In genomic region chr3:60017631-60018030, GRCh38 we compare ENCODE assay signal across 10 cellular contexts.
A peak's percentile ranks its signal among the peaks of the same experiment; 100 is the strongest.
DNase-seq lines count a peak whose midpoint lies in the region; ATAC-seq and TF ChIP-seq lines count a peak whose summit lies in the region.
"Had no signal": no experiment of that assay in that cellular context is flagged by ENCODE, and none has a peak within 500 bp of the region (broad histone marks: within the 10 kb centered on the region; RNA-seq: fewer than 3 reads in every experiment).

No MANE protein-coding gene starts in this region.

- no peaks in the 10 kb centered on the region for H3K36me3 ChIP-seq in smooth muscle cell (ENCODE audit: low read depth)

- no peak overlapping the region for H3K9ac ChIP-seq in smooth muscle cell (ENCODE audit: low read depth)

- no peak for ATAC-seq in GM18867 (IDR thresholded peaks at IDR 0.05; ENCODE audit: unreplicated experiment)

- no peak overlapping the region for H2AFZ ChIP-seq in smooth muscle cell (ENCODE audit: low read depth)

- no peak overlapping the region for H3K4me2 ChIP-seq in smooth muscle cell

- H3K27ac ChIP-seq in smooth muscle cell (ENCODE audit: low read depth), result no peak overlapping the region
- H3K27ac ChIP-seq: SK-N-MC had no signal

- TF ChIP-seq CTCF in smooth muscle cell (IDR thresholded peaks at IDR 0.05; ENCODE audit: borderline replicate concordance, insufficient read depth, poor library complexity, severe bottlenecking), result no peak

- no peaks in the 10 kb centered on the region for H4K20me1 ChIP-seq in smooth muscle cell (ENCODE audit: low read depth)

- no peak overlapping the region for H3K4me3 ChIP-seq in smooth muscle cell
- H3K4me3 ChIP-seq: SK-N-MC had no signal

- no peaks in the 10 kb centered on the region for H3K4me1 ChIP-seq in smooth muscle cell (ENCODE audit: low read depth)

- H3K79me2 ChIP-seq in smooth muscle cell (ENCODE audit: low read depth), result no peaks in the 10 kb centered on the region

- H3K9me3 ChIP-seq in smooth muscle cell (replicated peaks; ENCODE audit: low read depth), result no peaks in the 10 kb centered on the region

- 93% methylated on average over 2 of the region's 2 CpGs for WGBS in smooth muscle cell (ENCODE audit: low lambda C conversion rate)

- no peaks in the 10 kb centered on the region for H3K27me3 ChIP-seq in smooth muscle cell (ENCODE audit: low read depth)

- DNase-seq in GM04504 (ENCODE audit: low read depth) (peak; percentile 11), HS-5 (ENCODE audit: low read depth) (peak; percentile 11), kidney tubule cell (ENCODE audit: low spot score) (peak; percentile 75), midbrain (lab: John Stamatoyannopoulos, UW) (no peak), smooth muscle cell (lab: John Stamatoyannopoulos, UW; ENCODE audit: unreplicated experiment) (no peak), nucleus accumbens (lab: John Stamatoyannopoulos, UW) (no peak)
- DNase-seq in activated CD8-positive, alpha-beta memory T cell treated with anti-CD3 and anti-CD28 coated beads, Interleukin-2, amount 50 U/mL, for 24 hours (ENCODE audit: extremely low read depth), result peak; percentile 21
- DNase-seq: posterior cingulate gyrus had no signal

- no peaks in the 10 kb centered on the region for H3F3A ChIP-seq in smooth muscle cell (ENCODE audit: low read depth)

Comparison
In these comparisons a context has a peak if more than half of its experiments do, and no peak if none do; other contexts are left out.
1. DNase-seq: peak in GM04504 (single experiment), HS-5 (single experiment), activated CD8-positive, alpha-beta memory T cell treated with anti-CD3 and anti-CD28 coated beads, Interleukin-2, amount 50 U/mL, for 24 hours (single experiment) and kidney tubule cell (single experiment); none in midbrain (single experiment), smooth muscle cell (single experiment) and nucleus accumbens (0 of 56).